Comparison of ENCODE assay signal across 9 cellular contexts in genomic region chr12:39692258-39692853, GRCh38.
DNase-seq lines count a peak whose midpoint lies in the region; ATAC-seq and TF ChIP-seq lines count a peak whose summit lies in the region.
"Had no signal": no experiment of that assay in that cellular context is flagged by ENCODE, and none has a peak within 500 bp of the region (broad histone marks: within the 10 kb centered on the region; RNA-seq: fewer than 3 reads in every experiment).

No MANE protein-coding gene starts in this region.

- H3K9me3 ChIP-seq in CD8-positive, alpha-beta T cell (ENCODE audit: low read length): no peaks in the 10 kb centered on the region
- no peaks in the 10 kb centered on the region for H3K9me3 ChIP-seq in lower lobe of right lung

- H3K9me3 Mint-ChIP-seq in CD8-positive, alpha-beta T cell: peaks cover 7% of the 10 kb centered on the region
- peaks cover 0 to 10% (median 0%) of the 10 kb centered on the region in 3 donors for H3K9me3 Mint-ChIP-seq in T-cell
- H3K9me3 Mint-ChIP-seq: activated B cell treated with CpG ODN at 0.5 μM for 24 hours had no signal

- POLR2A ChIA-PET in CD8-positive, alpha-beta T cell (lab: Charles Lee): interaction anchor here (1.4 to 1.8 kb wide), 2 partner anchors 73 to 249 kb away, joined by 5 to 6 read pairs; partner anchors contain the start of genes ABCD2 and KIF21A
- POLR2A ChIA-PET in T-cell (lab: Charles Lee): no interaction called here

- H3K27me3 ChIP-seq in CD8-positive, alpha-beta T cell (ENCODE audit: insufficient read depth, low read length): no peaks in the 10 kb centered on the region
- no peaks in the 10 kb centered on the region for H3K27me3 ChIP-seq in lower lobe of right lung (ENCODE audit: low read depth)

- no peak overlapping the region for H3K4me3 ChIP-seq in CD8-positive, alpha-beta T cell (ENCODE audit: low read depth, low read length)
- H3K4me3 ChIP-seq in lower lobe of right lung: no peak overlapping the region

- peaks cover 7% of the 10 kb centered on the region for H3K4me1 ChIP-seq in CD8-positive, alpha-beta T cell (ENCODE audit: insufficient read depth, low read length)
- no peaks in the 10 kb centered on the region for H3K4me1 ChIP-seq in lower lobe of right lung

- CTCF ChIA-PET in CD8-positive, alpha-beta T cell (lab: Charles Lee): interaction anchor here (0.6 to 2.1 kb wide), 16 partner anchors 8 to 374 kb away, joined by 3 to 10 read pairs (median 4); partner anchors contain the start of gene ABCD2
- CTCF ChIA-PET in T-cell (lab: Charles Lee): interaction anchor here (0.6 to 2.7 kb wide), 10 partner anchors 38 to 374 kb away, joined by 3 to 27 read pairs (median 4); partner anchors contain the start of gene ABCD2 (in 1 of the 2)

- H3K27me3 Mint-ChIP-seq in CD8-positive, alpha-beta T cell (ENCODE audit: low read depth): no peaks in the 10 kb centered on the region
- H3K27me3 Mint-ChIP-seq in T-cell: no peaks in the 10 kb centered on the region

- peak; percentile 58 for ATAC-seq in CD8-positive, alpha-beta T cell
- peak; percentile 62 for ATAC-seq in GM21576 (IDR thresholded peaks at IDR 0.05; ENCODE audit: unreplicated experiment)
- peak in 3 of 4 experiments; percentile 37 to 55 (median 48) for ATAC-seq in T-cell (replicated peaks in 1 of 4)
- no peak for ATAC-seq in lower lobe of right lung

- peaks cover 6% of the 10 kb centered on the region for H3K4me1 Mint-ChIP-seq in CD8-positive, alpha-beta T cell (ENCODE audit: low read depth)
- H3K4me1 Mint-ChIP-seq in T-cell: peaks cover 0 to 9% (median 8%) of the 10 kb centered on the region in 3 donors
- H3K4me1 Mint-ChIP-seq: activated B cell treated with CpG ODN at 0.5 μM for 24 hours had no signal

- peak; percentile 61 for TF ChIP-seq CTCF in CD8-positive, alpha-beta T cell (IDR thresholded peaks at IDR 0.05)
- peak; percentile 18 for TF ChIP-seq CTCF in lower lobe of right lung (IDR thresholded peaks at IDR 0.05)

- H3K36me3 Mint-ChIP-seq in CD8-positive, alpha-beta T cell: no peaks in the 10 kb centered on the region
- no peaks in the 10 kb centered on the region for H3K36me3 Mint-ChIP-seq in T-cell

- no peak for DNase-seq in CD8-positive, alpha-beta T cell
- no peak for DNase-seq in T-cell
- no peak for DNase-seq in lower lobe of right lung
- no peak for DNase-seq in kidney glomerular epithelial cell (lab: John Stamatoyannopoulos, UW)
- DNase-seq in HK-2 (ENCODE audit: unreplicated experiment): no peak
- DNase-seq in NCI-H748 (lab: John Stamatoyannopoulos, UW; ENCODE audit: unreplicated experiment): no peak
- no peak for DNase-seq in activated effector memory CD4-positive, alpha-beta T cell treated with anti-CD3 and anti-CD28 coated beads, Interleukin-2, amount 50 U/mL, for 16 hours
- DNase-seq: activated B cell treated with CpG ODN at 0.5 μM for 24 hours had no signal

- no peak overlapping the region for H3K27ac Mint-ChIP-seq in CD8-positive, alpha-beta T cell
- H3K27ac Mint-ChIP-seq in T-cell: no peak overlapping the region
- H3K27ac Mint-ChIP-seq: activated B cell treated with CpG ODN at 0.5 μM for 24 hours had no signal

- no peaks in the 10 kb centered on the region for H3K36me3 ChIP-seq in CD8-positive, alpha-beta T cell (ENCODE audit: insufficient read depth, low read length)
- no peaks in the 10 kb centered on the region for H3K36me3 ChIP-seq in lower lobe of right lung

- no peak overlapping the region for H3K27ac ChIP-seq in CD8-positive, alpha-beta T cell (ENCODE audit: low read depth, low read length)
- no peak overlapping the region for H3K27ac ChIP-seq in lower lobe of right lung

- intact Hi-C loops in CD8-positive, alpha-beta T cell (cut with DNase I, micrococcal nuclease): loop anchor here (1.0 to 5.0 kb wide), 6 partner anchors 73 to 376 kb away; partner anchors contain the start of genes ABCD2 (in 1 of the 2) and KIF21A (in 1 of the 2)
- intact Hi-C loops in lower lobe of right lung (cut with DNase I): no loop called here

- H3K4me3 Mint-ChIP-seq in CD8-positive, alpha-beta T cell: no peak overlapping the region
- no peak overlapping the region for H3K4me3 Mint-ChIP-seq in T-cell
- H3K4me3 Mint-ChIP-seq: activated B cell treated with CpG ODN at 0.5 μM for 24 hours had no signal

Comparison
In these comparisons a context has a peak if more than half of its experiments do, and no peak if none do; other contexts are left out.
1. ATAC-seq: peak in CD8-positive, alpha-beta T cell (single experiment), GM21576 (single experiment) and T-cell (3 of 4); none in lower lobe of right lung (0 of 2).